ENCODE assay signal across 18 cellular contexts in the genomic region with DNA sequence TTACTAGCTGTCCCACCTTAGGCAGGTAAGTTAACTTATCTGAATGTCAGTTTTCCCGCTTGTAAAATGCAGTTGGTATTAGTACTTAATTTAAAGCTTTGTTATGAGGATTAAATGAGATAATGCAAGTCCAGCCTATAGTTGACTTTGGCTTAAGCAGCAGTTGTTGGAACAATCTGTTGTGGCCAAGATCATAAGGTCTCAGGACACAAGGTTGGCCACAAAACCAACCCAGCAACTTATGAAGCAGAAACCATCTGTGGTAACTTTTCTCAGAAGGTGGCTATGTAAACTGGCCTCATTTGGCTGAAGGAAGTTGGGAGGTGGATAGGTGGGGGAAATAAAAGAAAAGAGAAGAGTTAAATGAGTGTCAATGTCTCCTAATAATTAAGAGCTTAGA. TPM values are rescaled to one million over a fixed set of nuclear protein-coding genes. Genes with fewer than 3 reads are reported as not detected.
DNase-seq lines count a peak whose midpoint lies in the region; ATAC-seq, FAIRE-seq and TF ChIP-seq lines count a peak whose summit lies in the region.
"Had no signal": no experiment of that assay in that cellular context is flagged by ENCODE, and none has a peak within 500 bp of the region (broad histone marks: within the 10 kb centered on the region; RNA-seq: fewer than 3 reads in every experiment).

No MANE protein-coding gene starts in this region.

- no peak for TF ChIP-seq CTCF in activated CD8-positive, alpha-beta T cell treated with anti-CD3 and anti-CD28 coated beads for 36 hours (IDR thresholded peaks at IDR 0.05)

- H3K4me3 Mint-ChIP-seq in activated CD8-positive, alpha-beta T cell treated with anti-CD3 and anti-CD28 coated beads for 36 hours = no peak overlapping the region
- H3K4me3 Mint-ChIP-seq: mesothelial cell of epicardium had no signal

- H3K4me1 Mint-ChIP-seq in activated CD8-positive, alpha-beta T cell treated with anti-CD3 and anti-CD28 coated beads for 36 hours (ENCODE audit: low read depth) = peaks cover 5% of the 10 kb centered on the region
- H3K4me1 Mint-ChIP-seq: mesothelial cell of epicardium had no signal

- no peak for TF ChIP-seq POLR2A in GM12891 (IDR thresholded peaks at IDR 0.05; ENCODE audit: low read depth, low read length)

- H3K27me3 Mint-ChIP-seq in activated CD8-positive, alpha-beta T cell treated with anti-CD3 and anti-CD28 coated beads for 36 hours = peaks cover 14% of the 10 kb centered on the region

- peak; percentile 95 for FAIRE-seq in GM12891 (lab: Jason Lieb, UNC)
- FAIRE-seq: HTR-8/SVneo, TTC549 had no signal

- CTCF ChIA-PET in activated CD8-positive, alpha-beta T cell treated with anti-CD3 and anti-CD28 coated beads for 36 hours (lab: Charles Lee) = interaction anchor here (1.9 kb wide), 1 partner anchor 92 kb away, joined by 5 read pairs; the partner anchor contains the start of gene TCTN3

- POLR2A ChIA-PET in activated CD8-positive, alpha-beta T cell treated with anti-CD3 and anti-CD28 coated beads for 36 hours (lab: Charles Lee) = no interaction called here

- no peak for DNase-seq in GM12891 (ENCODE audit: insufficient read length, low spot score)
- no peak for DNase-seq in activated CD8-positive, alpha-beta T cell treated with anti-CD3 and anti-CD28 coated beads for 36 hours
- DNase-seq in activated gamma-delta T cell (lab: John Stamatoyannopoulos, UW) = no peak
- DNase-seq in KBM-7 = no peak
- DNase-seq in T1000 (lab: John Stamatoyannopoulos, UW) = no peak
- DNase-seq: activated CD8-positive, alpha-beta memory T cell treated with anti-CD3 and anti-CD28 coated beads, Interleukin-2, amount 50 U/mL, for 4 hours; amniotic stem cell; DMS79 treated with DMSO at 0.1 percent for 48 hours; dorsolateral prefrontal cortex; NCI-H1092; NCI-H510A; stimulated activated CD4-positive, alpha-beta T cell treated with anti-CD3 and anti-CD28 coated beads, Interleukin-1b, Interleukin-23, amount 100 ng/mL, for 48 hours had no signal

- intact Hi-C loops in activated CD8-positive, alpha-beta T cell treated with anti-CD3 and anti-CD28 coated beads for 36 hours (cut with micrococcal nuclease) = no loop called here

- no peaks in the 10 kb centered on the region for H3K9me3 Mint-ChIP-seq in activated CD8-positive, alpha-beta T cell treated with anti-CD3 and anti-CD28 coated beads for 36 hours
- H3K9me3 Mint-ChIP-seq: mesothelial cell of epicardium had no signal

- H3K27ac Mint-ChIP-seq in activated CD8-positive, alpha-beta T cell treated with anti-CD3 and anti-CD28 coated beads for 36 hours = peak overlapping the region; percentile 1
- H3K27ac Mint-ChIP-seq: mesothelial cell of epicardium had no signal

- in situ Hi-C loops in KBM-7 (cut with MboI; ENCODE audit: low pct_unique_long_range_greater_than_20kb, low sequenced_read_pairs) = no loop called here

- ATAC-seq in GM19438 (IDR thresholded peaks at IDR 0.05; ENCODE audit: low read depth, unreplicated experiment) (peak; percentile 40), HG02885 (IDR thresholded peaks at IDR 0.05; ENCODE audit: poor library complexity, unreplicated experiment) (peak; percentile 40), GM18868 (IDR thresholded peaks at IDR 0.05; ENCODE audit: unreplicated experiment) (no peak)
- ATAC-seq in activated CD8-positive, alpha-beta T cell treated with anti-CD3 and anti-CD28 coated beads for 36 hours = no peak

- no peaks in the 10 kb centered on the region for H3K36me3 Mint-ChIP-seq in activated CD8-positive, alpha-beta T cell treated with anti-CD3 and anti-CD28 coated beads for 36 hours (ENCODE audit: low read depth)
- H3K36me3 Mint-ChIP-seq: mesothelial cell of epicardium had no signal

TF ChIP-seq in GM12891, 5 proteins besides CTCF, POLR2A, EP300 and RAD21:
- TF ChIP-seq TAF1 (IDR thresholded peaks at IDR 0.05; ENCODE audit: low read depth, low read length) = no peak
- no peak for TF ChIP-seq SPI1 (IDR thresholded peaks at IDR 0.05; ENCODE audit: low read depth, low read length)
- 0 out of 2 replicates have a peak, but pooled peaks have one; percentile 50 for TF ChIP-seq POU2F2 (IDR thresholded peaks at IDR 0.05; ENCODE audit: low read depth, low read length)
- TF ChIP-seq POLR2AphosphoS5 (IDR thresholded peaks at IDR 0.05; ENCODE audit: low read depth, low read length) = no peak

RNA-seq across cellular contexts. Expression of gene ENTPD1, which starts 29.4 kb away (rescaled TPM):
- 201 TPM for polyA plus RNA-seq in GM12891 (2012; ENCODE audit: low read depth, missing spikeins)
- total RNA-seq in activated CD8-positive, alpha-beta T cell treated with anti-CD3 and anti-CD28 coated beads for 36 hours = 1 to 10 TPM; 4.4 to 4.6 TPM

Comparison
In these comparisons a context has a peak if more than half of its experiments do, and no peak if none do; other contexts are left out.
1. ATAC-seq: peak in GM19438 (single experiment) and HG02885 (single experiment); none in activated CD8-positive, alpha-beta T cell treated with anti-CD3 and anti-CD28 coated beads for 36 hours (single experiment) and GM18868 (single experiment).